Comparison of ENCODE assay signal across 8 cellular contexts in the genomic region with DNA sequence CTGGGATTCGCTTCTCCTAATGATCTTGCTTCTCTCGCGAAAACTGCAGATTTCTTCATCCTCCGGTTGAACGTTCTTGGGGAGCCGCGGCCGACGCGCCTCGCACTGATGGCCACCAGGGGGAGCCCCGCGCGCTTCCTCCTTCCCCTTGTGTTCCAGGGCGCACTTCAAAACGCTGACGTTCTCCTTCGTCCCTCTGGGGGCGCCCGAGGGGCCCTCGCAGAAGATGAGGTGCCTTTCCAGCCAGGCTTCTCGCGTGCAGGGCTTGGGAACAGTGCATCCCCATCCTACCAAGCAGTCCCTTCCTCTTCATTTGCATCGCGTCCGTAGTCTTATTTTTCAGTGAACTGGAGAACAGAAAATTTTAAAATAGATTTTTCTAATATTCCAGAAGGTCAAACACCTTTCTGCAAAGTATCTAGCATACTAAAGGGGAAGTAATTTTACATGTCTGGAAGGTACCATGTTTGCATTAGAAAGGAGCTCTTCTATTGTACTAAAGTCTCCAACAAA. TPM values are rescaled to one million over a fixed set of nuclear protein-coding genes. Genes with fewer than 3 reads are reported as not detected.
DNase-seq lines count a peak whose midpoint lies in the region; ATAC-seq and TF ChIP-seq lines count a peak whose summit lies in the region.

No MANE protein-coding gene starts in this region.

- peaks cover 7% of the 10 kb centered on the region for H3K4me1 Mint-ChIP-seq in CD4-positive, alpha-beta T cell (ENCODE audit: low read depth)

- H3K27me3 Mint-ChIP-seq in CD4-positive, alpha-beta T cell = peaks cover 26% of the 10 kb centered on the region

- peak overlapping the region in 17 of 59 donors; percentile 0 to 39 (median 20) for H3K4me3 ChIP-seq in dorsolateral prefrontal cortex

- no peaks in the 10 kb centered on the region for H3K9me3 Mint-ChIP-seq in CD4-positive, alpha-beta T cell

- peak; percentile 100 for TF ChIP-seq CTCF in CD4-positive, alpha-beta T cell (IDR thresholded peaks at IDR 0.05)
- peak; percentile 98 to 100 (median 100) for TF ChIP-seq CTCF in dorsolateral prefrontal cortex (IDR thresholded peaks at IDR 0.05 in 54 of 56, conservative IDR thresholded peaks at IDR 0.05 in 2 of 56; ENCODE audit: low read depth in 1 of 56, partially characterized antibody in 56 of 56)

- H3K27ac ChIP-seq in CD4-positive, alpha-beta T cell (ENCODE audit: low read depth, low read length) = no peak overlapping the region
- peak overlapping the region in 5 of 59 donors; percentile 21 to 56 (median 38) for H3K27ac ChIP-seq in dorsolateral prefrontal cortex

- H3K4me3 Mint-ChIP-seq in CD4-positive, alpha-beta T cell = no peak overlapping the region

- POLR2A ChIA-PET in CD4-positive, alpha-beta T cell (lab: Charles Lee) = interaction anchor here (1.2 to 2.6 kb wide), 4 partner anchors 47 to 62 kb away, joined by 5 to 14 read pairs (median 8); a partner anchor contains a TSS

- H3K9me3 ChIP-seq in CD4-positive, alpha-beta T cell (ENCODE audit: control insufficient read depth, low read length) = no peaks in the 10 kb centered on the region

- intact Hi-C loops in CD4-positive, alpha-beta T cell (cut with DNase I, micrococcal nuclease) = loop anchor here (1.0 to 2.0 kb wide), 3 partner anchors 14 to 59 kb away; no protein-coding TSS in a partner anchor
- intact Hi-C loops in dorsolateral prefrontal cortex (cut with DNase I) = loop anchor here (1.0 to 5.0 kb wide), 4 partner anchors 19 to 59 kb away; no protein-coding TSS in a partner anchor

- no peaks in the 10 kb centered on the region for H3K36me3 Mint-ChIP-seq in CD4-positive, alpha-beta T cell (ENCODE audit: low read depth)

- CTCF ChIA-PET in CD4-positive, alpha-beta T cell (lab: Charles Lee) = interaction anchor here (0.7 to 5.5 kb wide), 21 partner anchors 8 to 292 kb away, joined by 3 to 37 read pairs (median 5); a partner anchor contains a TSS

- peak; percentile 100 for ATAC-seq in CD4-positive, alpha-beta T cell (ENCODE audit: poor library complexity)
- peak; percentile 99 for ATAC-seq in GM19351 (IDR thresholded peaks at IDR 0.05; ENCODE audit: unreplicated experiment)
- peak; percentile 99 for ATAC-seq in HG03439 (IDR thresholded peaks at IDR 0.05; ENCODE audit: unreplicated experiment)

- peaks cover 4% of the 10 kb centered on the region for H3K27me3 ChIP-seq in CD4-positive, alpha-beta T cell (ENCODE audit: control insufficient read depth, insufficient read depth, low read length)
- H3K27me3 ChIP-seq in dorsolateral prefrontal cortex = no peaks in the 10 kb centered on the region

- H3K27ac Mint-ChIP-seq in CD4-positive, alpha-beta T cell = no peak overlapping the region

- peak; percentile 81 to 91 (median 85) for DNase-seq in CD4-positive, alpha-beta T cell
- peak; percentile 51 to 78 for DNase-seq in NCI-H526 (lab: John Stamatoyannopoulos, UW)
- peak; percentile 82 to 84 for DNase-seq in activated CD4-positive, alpha-beta T cell treated with anti-CD3 and anti-CD28 coated beads, Interleukin-2, amount 50 U/mL, for 24 hours (ENCODE audit: low read depth in 1 of 2, low spot score in 1 of 2)
- DNase-seq in dorsolateral prefrontal cortex = peak; percentile 85 to 93 (median 91)
- DNase-seq in lung microvascular endothelial cell (ENCODE audit: low read depth in 2 of 2) = peak; percentile 89 to 91
- peak; percentile 84 for DNase-seq in stimulated activated CD8-positive, alpha-beta memory T cell treated with anti-CD3 and anti-CD28 coated beads, Interleukin-15, amount 100 ng/mL, for 24 hours (ENCODE audit: low read depth)

RNA-seq across cellular contexts. Expression of a gene that starts 22.5 kb away (rescaled TPM):
- 1 to 10 TPM in 1 of 2 experiments, under 1 TPM in 1; 0.77 to 1.2 TPM for total RNA-seq in CD4-positive, alpha-beta T cell
- 10 to 100 TPM in 109 of 120 experiments, 1 to 10 TPM in 11; 7.2 to 31.4 (median 14.2) TPM for total RNA-seq in dorsolateral prefrontal cortex
- 0.65 and 0.99 TPM in 2 replicates for total RNA-seq in lung microvascular endothelial cell

RNA-seq across cellular contexts. Expression of a gene that starts 36.8 kb away (rescaled TPM):
- total RNA-seq in CD4-positive, alpha-beta T cell = 10 to 100 TPM; 23.9 to 26.1 TPM
- total RNA-seq in dorsolateral prefrontal cortex (100 to 1,000 TPM in 27 of 120 experiments, 10 to 100 TPM in 93; 45.5 to 124 (median 88.3) TPM), lung microvascular endothelial cell (220 and 286 TPM in 2 replicates)

RNA-seq across cellular contexts. Expression of a gene that starts 46.8 kb away (rescaled TPM):
- 100 to 1,000 TPM; 127 to 133 TPM for total RNA-seq in CD4-positive, alpha-beta T cell
- total RNA-seq in dorsolateral prefrontal cortex = 10 to 100 TPM in 9 of 120 experiments, 1 to 10 TPM in 111; 2.7 to 14.6 (median 6.1) TPM
- 24.6 and 35.5 TPM in 2 replicates for total RNA-seq in lung microvascular endothelial cell

RNA-seq across cellular contexts. Expression of a gene that starts 59.3 kb away (rescaled TPM):
- total RNA-seq in CD4-positive, alpha-beta T cell = not detected
- total RNA-seq in dorsolateral prefrontal cortex = 10 to 100 TPM in 2 of 120 experiments, 1 to 10 TPM in 118; 2.2 to 10.5 (median 5.3) TPM
- total RNA-seq in lung microvascular endothelial cell = under 0.01 TPM in 2 replicates
